In the genomic region with DNA sequence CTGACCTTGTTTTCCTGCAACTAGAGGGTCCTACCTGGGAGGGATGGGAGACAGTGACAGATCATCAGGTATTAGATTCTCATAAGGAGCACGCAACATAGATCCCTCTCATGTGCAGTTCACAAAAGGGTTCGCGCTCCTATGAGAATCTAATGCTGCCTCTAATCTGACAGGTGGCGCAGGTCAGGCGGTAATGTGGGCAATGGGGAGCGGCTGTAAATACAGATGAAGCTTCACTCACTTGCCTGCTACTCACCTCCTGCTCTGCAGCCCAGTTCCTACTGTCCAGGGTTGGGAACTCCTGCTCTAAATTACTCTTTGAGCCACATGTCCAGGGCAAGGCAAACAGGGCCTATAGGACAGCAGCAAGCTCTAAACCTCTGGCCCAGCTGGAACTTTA, we compare ENCODE assay signal across 8 cellular contexts.
"Had no signal": no experiment of that assay in that cellular context is flagged by ENCODE, and none has a peak within 500 bp of the region (broad histone marks: within the 10 kb centered on the region; RNA-seq: fewer than 3 reads in every experiment).

No MANE protein-coding gene starts in this region.

- H3K4me1 ChIP-seq: HAP-1 had no signal

- H3K4me1 Mint-ChIP-seq: GM23338 had no signal

- H3K36me3 ChIP-seq: HAP-1 had no signal

- H3K9me3 ChIP-seq: HAP-1 had no signal

- H3K9me3 Mint-ChIP-seq: GM23338, H9, HFFc6 had no signal

- H3K4me3 ChIP-seq: GM23248, GM23338, HAP-1 had no signal

- DNase-seq: GM23248, GOT3, H7, H9, HCEC 1CT, HFFc6 had no signal

- H3K27ac Mint-ChIP-seq: GM23338, H9, HFFc6 had no signal

- H3K27ac ChIP-seq: GM23248 had no signal

- H3K4me3 Mint-ChIP-seq: GM23338, H9, HFFc6 had no signal
